Comparison of ENCODE assay signal across 7 cellular contexts in genomic region chr19:50761501-50761900, GRCh38. TPM values are rescaled to one million over a fixed set of nuclear protein-coding genes. Genes with fewer than 3 reads are reported as not detected.
"Had no signal": no experiment of that assay in that cellular context is flagged by ENCODE, and none has a peak within 500 bp of the region (broad histone marks: within the 10 kb centered on the region; RNA-seq: fewer than 3 reads in every experiment).

No MANE protein-coding gene starts in this region.

RNA-seq across cellular contexts. Expression of gene GPR32, which starts 8.8 kb away (rescaled TPM):
- total RNA-seq: GM23248, GM23338, H1, H4, H7, H9, HFFc6 had no signal
- polyA plus RNA-seq: GM23248, GM23338, H1 had no signal

RNA-seq across cellular contexts. Expression of gene ACP4, which starts 28.7 kb away (rescaled TPM):
- total RNA-seq: GM23248, GM23338, H1, H4, H7, H9, HFFc6 had no signal
- polyA plus RNA-seq: GM23248, GM23338, H1 had no signal
